In genomic region chr20:44479643-44480042, GRCh38 we compare ENCODE assay signal across 20 cellular contexts. TPM values are rescaled to one million over a fixed set of nuclear protein-coding genes. Genes with fewer than 3 reads are reported as not detected.
DNase-seq lines count a peak whose midpoint lies in the region; ATAC-seq and TF ChIP-seq lines count a peak whose summit lies in the region.
"Had no signal": no experiment of that assay in that cellular context is flagged by ENCODE, and none has a peak within 500 bp of the region (broad histone marks: within the 10 kb centered on the region; RNA-seq: fewer than 3 reads in every experiment).

No MANE protein-coding gene starts in this region.

- H3K27me3 ChIP-seq in DOHH2 (ENCODE audit: control insufficient read depth, low read length) (no peaks in the 10 kb centered on the region), neutrophil (no peaks in the 10 kb centered on the region)

- H3K36me3 ChIP-seq in DOHH2 (ENCODE audit: control insufficient read depth, low read length) (peaks cover 42% of the 10 kb centered on the region), neutrophil (peaks cover 37% of the 10 kb centered on the region)

- ATAC-seq in GM19438 (IDR thresholded peaks at IDR 0.05; ENCODE audit: low read depth, unreplicated experiment) = peak; percentile 41
- peak; percentile 59 for ATAC-seq in activated B cell treated with CpG ODN at 0.5 μM for 24 hours (ENCODE audit: low read depth)
- ATAC-seq in HG02840 (IDR thresholded peaks at IDR 0.05; ENCODE audit: low FRiP score, unreplicated experiment) = no peak
- ATAC-seq in HG03175 (IDR thresholded peaks at IDR 0.05; ENCODE audit: unreplicated experiment) = no peak
- ATAC-seq in GM21381 (IDR thresholded peaks at IDR 0.05; ENCODE audit: unreplicated experiment) = no peak
- ATAC-seq: K562, PC-3 had no signal

- H3K4me1 Mint-ChIP-seq in activated B cell treated with CpG ODN at 0.5 μM for 24 hours = peaks cover 43% of the 10 kb centered on the region

- H3K27ac ChIP-seq in DOHH2 (ENCODE audit: low read depth, low read length) (no peak overlapping the region), neutrophil (peak overlapping the region; percentile 86)

- peak overlapping the region; percentile 43 for H3K4me2 ChIP-seq in DOHH2 (ENCODE audit: low read length)

- H3K27ac Mint-ChIP-seq in activated B cell treated with CpG ODN at 0.5 μM for 24 hours = peak overlapping the region; percentile 18
- H3K27ac Mint-ChIP-seq: H9 had no signal

- H3K4me1 ChIP-seq in DOHH2 (ENCODE audit: control insufficient read depth, low read length) = peaks cover 29% of the 10 kb centered on the region
- peaks cover 58 to 61% of the 10 kb centered on the region in 2 experiments for H3K4me1 ChIP-seq in neutrophil (ENCODE audit: control insufficient read depth in 1 of 2, insufficient read depth in 1 of 2, low read depth in 1 of 2, low read length in 1 of 2)

- intact Hi-C loops in activated B cell treated with CpG ODN at 0.5 μM for 24 hours (cut with micrococcal nuclease) = loop anchor here (5.0 kb wide), 2 partner anchors 388 to 408 kb away; partner anchors contain the start of gene YWHAB

- TF ChIP-seq CTCF in DOHH2 (IDR thresholded peaks at IDR 0.05; ENCODE audit: low read depth, low read length, poor library complexity, severe bottlenecking) = no peak
- TF ChIP-seq CTCF in activated B cell treated with CpG ODN at 0.5 μM for 24 hours (IDR thresholded peaks at IDR 0.05) = no peak
- no peak for TF ChIP-seq CTCF in neutrophil (IDR thresholded peaks at IDR 0.05)

- no peaks in the 10 kb centered on the region for H3K9me2 ChIP-seq in DOHH2 (replicated peaks; ENCODE audit: control insufficient read depth, low read length)

- DNase-seq in activated B cell treated with CpG ODN at 0.5 μM for 24 hours = no peak
- no peak for DNase-seq in 8988T
- DNase-seq: DMS79 treated with DMSO at 0.1 percent for 48 hours, H9, NCI-H1105 treated with DMSO at 0.1 percent for 48 hours, NCI-H1694 treated with DMSO at 0.1 percent for 48 hours, NCI-H2107, NCI-H2227 treated with DMSO at 0.1 percent for 48 hours, NCI-H524, NCI-H82, PC-3, T-helper 1 cell had no signal

- peaks cover 9% of the 10 kb centered on the region for H3F3A ChIP-seq in DOHH2 (ENCODE audit: control insufficient read depth, insufficient read depth)

- CTCF ChIA-PET in activated B cell treated with CpG ODN at 0.5 μM for 24 hours (lab: Charles Lee) = no interaction called here

- H3K36me3 Mint-ChIP-seq in activated B cell treated with CpG ODN at 0.5 μM for 24 hours (ENCODE audit: low read depth) = peaks cover 42% of the 10 kb centered on the region

- H3K9me3 Mint-ChIP-seq in activated B cell treated with CpG ODN at 0.5 μM for 24 hours = no peaks in the 10 kb centered on the region
- H3K9me3 Mint-ChIP-seq: CD14-positive monocyte, H9 had no signal

- peaks cover 21% of the 10 kb centered on the region for H3K79me2 ChIP-seq in DOHH2 (ENCODE audit: control insufficient read depth, low read length)

- POLR2A ChIA-PET in activated B cell treated with CpG ODN at 0.5 μM for 24 hours (lab: Charles Lee) = interaction anchor here (0.9 to 1.1 kb wide), 2 partner anchors 42 to 406 kb away, joined by 4 to 5 read pairs; partner anchors contain the start of genes SERINC3 and YWHAB

- H3K4me3 ChIP-seq in DOHH2 (ENCODE audit: low read length) (0 out of 2 replicates have a peak overlapping the region, but pooled peaks have one; percentile 8), neutrophil (ENCODE audit: low read depth in 1 of 2, low read length in 1 of 2) (no peak overlapping the region)
- H3K4me3 ChIP-seq: K562 had no signal

- H4K20me1 ChIP-seq in DOHH2 (ENCODE audit: control insufficient read depth, insufficient read depth, low read depth, low read length) = no peaks in the 10 kb centered on the region

- peak overlapping the region; percentile 7 for H3K4me3 Mint-ChIP-seq in activated B cell treated with CpG ODN at 0.5 μM for 24 hours
- H3K4me3 Mint-ChIP-seq: CD14-positive monocyte, H9 had no signal

- no peaks in the 10 kb centered on the region for H3K27me3 Mint-ChIP-seq in activated B cell treated with CpG ODN at 0.5 μM for 24 hours

- H3K9me3 ChIP-seq in DOHH2 (ENCODE audit: control insufficient read depth, insufficient read depth, low read length) (no peaks in the 10 kb centered on the region), neutrophil (no peaks in the 10 kb centered on the region)

RNA-seq across cellular contexts. Expression of gene TTPAL, which starts 4.0 kb away (rescaled TPM):
- total RNA-seq in activated B cell treated with CpG ODN at 0.5 μM for 24 hours = 27.5 and 27.7 TPM in 2 replicates

RNA-seq across cellular contexts. Expression of gene SERINC3, which starts 42.2 kb away (rescaled TPM):
- 38.1 and 41.4 TPM in 2 replicates for total RNA-seq in activated B cell treated with CpG ODN at 0.5 μM for 24 hours

Comparison
In these comparisons a context has a peak if more than half of its experiments do, and no peak if none do; other contexts are left out.
1. ATAC-seq: peak in GM19438 (single experiment) and activated B cell treated with CpG ODN at 0.5 μM for 24 hours (single experiment); none in HG02840 (single experiment), HG03175 (single experiment) and GM21381 (single experiment).